Comparison of ENCODE assay signal across 8 cellular contexts in the genomic region with DNA sequence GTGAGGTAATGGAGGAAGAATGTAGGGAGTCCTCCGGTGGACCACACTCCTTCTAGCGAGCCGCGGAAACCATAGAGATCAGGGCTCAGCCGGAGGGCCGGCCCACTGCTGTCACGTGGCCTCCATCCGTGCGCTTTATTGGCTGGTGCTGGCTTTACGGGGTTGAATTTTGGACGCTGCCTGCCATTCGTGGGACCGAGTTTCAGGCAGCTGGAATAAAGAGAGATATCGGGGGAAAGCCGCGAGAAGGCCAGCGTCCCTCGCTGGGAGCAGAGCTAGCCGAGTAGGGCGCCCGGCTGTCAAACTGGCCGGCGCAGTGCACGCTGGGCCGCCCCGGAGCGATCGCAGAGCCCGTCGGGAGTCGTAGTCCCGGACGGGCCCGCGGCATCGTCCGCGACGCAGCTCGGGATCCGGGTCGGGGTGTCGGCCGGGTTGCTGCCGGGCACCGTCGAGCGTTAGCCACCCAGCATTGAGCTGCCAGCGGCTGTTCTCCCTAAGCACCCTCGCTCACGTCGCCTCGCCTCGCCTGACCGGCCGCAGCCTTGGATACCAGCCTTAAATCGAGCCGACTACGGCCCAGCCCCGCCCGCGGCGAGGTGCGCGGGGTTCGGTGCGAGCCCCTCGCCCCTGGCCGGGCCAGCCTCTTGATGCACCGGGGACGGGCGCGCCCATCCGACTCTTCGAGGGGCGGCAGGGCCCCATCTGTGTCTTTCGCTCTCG. TPM values are rescaled to one million over a fixed set of nuclear protein-coding genes. Genes with fewer than 3 reads are reported as not detected.
DNase-seq lines count a peak whose midpoint lies in the region; ATAC-seq, FAIRE-seq and TF ChIP-seq lines count a peak whose summit lies in the region.
"Not testable (repeated sequence)": the region's sequence is repeated elsewhere in the genome, so short reads cannot be mapped to it uniquely, and the experiment has no call there.

A gene with protein sequence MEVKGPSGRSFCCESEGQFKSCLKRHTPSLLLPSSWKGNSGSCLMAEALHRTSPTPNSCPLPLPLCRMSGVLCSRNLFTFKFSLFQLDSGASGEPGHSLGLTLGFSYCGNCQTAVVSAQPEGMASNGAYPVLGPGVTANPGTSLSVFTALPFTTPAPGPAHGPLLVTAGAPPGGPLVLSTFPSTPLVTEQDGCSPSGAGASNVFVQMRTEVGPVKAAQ (N-terminal part only) (plus strand): TSS at position 244 of the 720 bp plus-strand sequence. CDS start 15,002 bp downstream, outside the sequence.

- peaks cover 17% of the 10 kb centered on the region for H3K79me2 ChIP-seq in endothelial cell of umbilical vein (ENCODE audit: control insufficient read depth, insufficient read depth, low read length)

- peak within 1 kb of the TSS; percentile 31 for H3K9ac ChIP-seq in endothelial cell of umbilical vein (replicated peaks; ENCODE audit: extremely low read depth, insufficient read depth, low read length)

- peak; percentile 42 for FAIRE-seq in endothelial cell of umbilical vein (lab: Jason Lieb, UNC)

- H2AFZ ChIP-seq in endothelial cell of umbilical vein (ENCODE audit: low read depth, low read length) = peak within 1 kb of the TSS; percentile 59

- not testable (repeated sequence) for TF ChIP-seq POLR2A in endothelial cell of umbilical vein (IDR thresholded peaks at IDR 0.05; ENCODE audit: low read depth, low read length)

- H3K4me1 ChIP-seq in CD8-positive, alpha-beta memory T cell (ENCODE audit: insufficient read depth, low read length); endothelial cell of umbilical vein (ENCODE audit: control insufficient read depth, extremely low read depth, insufficient read depth, low read length); mesodermal cell (ENCODE audit: control insufficient read depth, insufficient read depth, low read length, poor library complexity, severe bottlenecking): not testable (repeated sequence)

- not testable (repeated sequence) for H3K36me3 ChIP-seq in CD8-positive, alpha-beta memory T cell (ENCODE audit: insufficient read depth, low read length); endothelial cell of umbilical vein (ENCODE audit: control insufficient read depth in 2 of 2, extremely low read depth in 1 of 2, insufficient read depth in 2 of 2, low read length in 2 of 2); mesodermal cell (ENCODE audit: control insufficient read depth, insufficient read depth, low read length)

- dilution Hi-C loops in endothelial cell of umbilical vein (cut with MboI; ENCODE audit: extremely low pct_ligation_motif_present, low sequenced_read_pairs) = not testable (repeated sequence)

- BruUV-seq in endothelial cell of umbilical vein (replicated peaks; lab: Mats Ljungman, UMichigan) = TSS peak; percentile 29

- not testable (repeated sequence) for TF ChIP-seq CTCF in GM20000 (IDR thresholded peaks at IDR 0.05; ENCODE audit: extremely low read depth, missing control alignments); endothelial cell of umbilical vein (IDR thresholded peaks at IDR 0.05; ENCODE audit: extremely low read depth in 1 of 2, insufficient read depth in 1 of 2, low read depth in 1 of 2, low read length in 2 of 2)

- H3K27ac ChIP-seq in CD8-positive, alpha-beta memory T cell (ENCODE audit: low read depth, low read length) = peak within 1 kb of the TSS; percentile 67
- H3K27ac ChIP-seq in endothelial cell of umbilical vein (ENCODE audit: insufficient read depth, low read depth, low read length) = peak within 1 kb of the TSS; percentile 68
- H3K27ac ChIP-seq in mesodermal cell (ENCODE audit: low read depth, low read length, severe bottlenecking) = peak within 1 kb of the TSS; percentile 94

- peak; percentile 90 for ATAC-seq in HG03571 (IDR thresholded peaks at IDR 0.05; ENCODE audit: unreplicated experiment)

- CTCF ChIA-PET in CD8-positive, alpha-beta memory T cell (lab: Charles Lee); endothelial cell of umbilical vein (lab: Charles Lee): not testable (repeated sequence)

- H3K27me3 Mint-ChIP-seq in CD8-positive, alpha-beta memory T cell = not testable (repeated sequence)

- H3K27me3 ChIP-seq in CD8-positive, alpha-beta memory T cell (ENCODE audit: insufficient read depth, low read length, poor library complexity, severe bottlenecking); endothelial cell of umbilical vein (ENCODE audit: control insufficient read depth in 2 of 2, insufficient read depth in 2 of 2, low read length in 2 of 2): not testable (repeated sequence)

- peak; percentile 53 to 85 (median 84) for DNase-seq in CD8-positive, alpha-beta memory T cell
- DNase-seq in GM20000 (ENCODE audit: low spot score) (peak; percentile 74), NOMO-1 treated with dmso at 0.1 percent for 144 hours (lab: John Stamatoyannopoulos, UW; ENCODE audit: unreplicated experiment) (peak; percentile 35), activated T-cell treated with anti-CD3 and anti-CD28 coated beads for 1 hour (ENCODE audit: low read depth) (peak; percentile 46), endothelial cell of umbilical vein (ENCODE audit: low read depth, low spot score) (peak; percentile 73)
- DNase-seq in stimulated activated CD4-positive, alpha-beta T cell treated with anti-CD3 and anti-CD28 coated beads, TNF-alpha, amount 100 ng/mL, for 48 hours (ENCODE audit: low read depth in 3 of 3) = peak; percentile 33 to 56 (median 55)

- H3K4me3 Mint-ChIP-seq in CD8-positive, alpha-beta memory T cell = peak within 1 kb of the TSS; percentile 87 to 98 (median 94)

- peak within 1 kb of the TSS; percentile 39 for H3K4me3 ChIP-seq in CD8-positive, alpha-beta memory T cell (ENCODE audit: low read length)
- H3K4me3 ChIP-seq in endothelial cell of umbilical vein (replicated peaks in 1 of 3; ENCODE audit: insufficient read depth in 1 of 3, low read depth in 1 of 3, low read length in 3 of 3) (peak within 1 kb of the TSS; percentile 29 to 67 (median 45)), mesodermal cell (ENCODE audit: extremely low read depth, insufficient read depth, low read length, poor library complexity, severe bottlenecking) (peak within 1 kb of the TSS; percentile 43)

- H3K36me3 Mint-ChIP-seq in CD8-positive, alpha-beta memory T cell = not testable (repeated sequence)

- intact Hi-C loops in endothelial cell of umbilical vein (cut with micrococcal nuclease) = not testable (repeated sequence)

- POLR2A ChIA-PET in CD8-positive, alpha-beta memory T cell (lab: Charles Lee); endothelial cell of umbilical vein (lab: Charles Lee): not testable (repeated sequence)

- H3K9me1 ChIP-seq in endothelial cell of umbilical vein (replicated peaks; ENCODE audit: control insufficient read depth, extremely low read depth, insufficient read depth, low read length) = not testable (repeated sequence)

- peak within 1 kb of the TSS; percentile 83 to 98 (median 92) for H3K27ac Mint-ChIP-seq in CD8-positive, alpha-beta memory T cell

- H4K20me1 ChIP-seq in endothelial cell of umbilical vein (replicated peaks; ENCODE audit: control insufficient read depth, extremely low read depth, insufficient read depth, low read length) = not testable (repeated sequence)

- H3K4me2 ChIP-seq in endothelial cell of umbilical vein (ENCODE audit: insufficient read depth, low read length) = peak within 1 kb of the TSS; percentile 51

- H3K9me3 Mint-ChIP-seq in CD8-positive, alpha-beta memory T cell = not testable (repeated sequence)

- H3K9me3 ChIP-seq in CD8-positive, alpha-beta memory T cell (ENCODE audit: low read length); endothelial cell of umbilical vein (replicated peaks; ENCODE audit: control insufficient read depth, insufficient read depth, low read length); mesodermal cell (ENCODE audit: control insufficient read depth, low read length): not testable (repeated sequence)

- WGBS in mesodermal cell (ENCODE audit: insufficient coverage in 2 of 2), 2 experiments = 0% methylated on average over 5 to 6 of the region's 78 CpGs

- H3K4me1 Mint-ChIP-seq in CD8-positive, alpha-beta memory T cell = peaks cover 26 to 40% (median 35%) of the 10 kb centered on the region in 3 donors

TF ChIP-seq in endothelial cell of umbilical vein, 7 proteins besides CTCF, POLR2A, EP300 and RAD21:
- TF ChIP-seq, protein P1, sequence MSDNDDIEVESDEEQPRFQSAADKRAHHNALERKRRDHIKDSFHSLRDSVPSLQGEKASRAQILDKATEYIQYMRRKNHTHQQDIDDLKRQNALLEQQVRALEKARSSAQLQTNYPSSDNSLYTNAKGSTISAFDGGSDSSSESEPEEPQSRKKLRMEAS (IDR thresholded peaks at IDR 0.05; ENCODE audit: insufficient read depth, insufficient read length) = peak; percentile 7

RNA-seq across cellular contexts. Expression of the gene that starts here (rescaled TPM):
- under 1 TPM; 0.11 to 0.20 TPM for total RNA-seq in CD8-positive, alpha-beta memory T cell
- not detected for polyA plus RNA-seq in CD8-positive, alpha-beta memory T cell
- 0.30 TPM in 1 of 2 replicates, not detected in the other for total RNA-seq in endothelial cell of umbilical vein
- 0.03 and 0.04 TPM in 2 replicates for polyA plus RNA-seq in endothelial cell of umbilical vein
- 0.04 TPM in 1 of 2 replicates, not detected in the other for polyA plus RNA-seq in endothelial cell of umbilical vein (2011; cell fraction: cytosol; rRNA removed)
- polyA plus RNA-seq in endothelial cell of umbilical vein (2011; cell fraction: nucleus; rRNA removed) = 0.07 TPM in 1 of 2 replicates, not detected in the other
- polyA plus RNA-seq in endothelial cell of umbilical vein (2012) = not detected in 2 replicates
- polyA minus RNA-seq in endothelial cell of umbilical vein = not detected in 2 replicates
- polyA minus RNA-seq in endothelial cell of umbilical vein (2011; cell fraction: cytosol; rRNA and poly(A)+ RNA removed) = not detected
- 0.10 TPM in 1 of 2 replicates, not detected in the other for polyA minus RNA-seq in endothelial cell of umbilical vein (2011; cell fraction: nucleus; rRNA and poly(A)+ RNA removed)
- polyA plus RNA-seq in mesodermal cell (2013, experiment 1 of 2) = not detected
- not detected for polyA plus RNA-seq in mesodermal cell (2013, experiment 2 of 2)

Comparison
In these comparisons a context has a peak if more than half of its experiments do, and no peak if none do; other contexts are left out.
1. Peak in every context shown above with its lines: DNase-seq, ATAC-seq, H3K4me3 ChIP-seq and H3K27ac ChIP-seq.
2. Peak in DNase-seq, H3K4me3 ChIP-seq and H3K27ac ChIP-seq in CD8-positive, alpha-beta memory T cell; RNA of the gene not detected or under 1 TPM.
3. Peak in DNase-seq, H3K4me3 ChIP-seq, H3K27ac ChIP-seq, H3K9ac ChIP-seq and H3K4me2 ChIP-seq in endothelial cell of umbilical vein; RNA of the gene not detected or under 1 TPM.